Comparison of ENCODE assay signal across 32 cellular contexts in genomic region chr4:72243641-72244040, GRCh38.
DNase-seq lines count a peak whose midpoint lies in the region; ATAC-seq and TF ChIP-seq lines count a peak whose summit lies in the region.
"Had no signal": no experiment of that assay in that cellular context is flagged by ENCODE, and none has a peak within 500 bp of the region (broad histone marks: within the 10 kb centered on the region; RNA-seq: fewer than 3 reads in every experiment).

No MANE protein-coding gene starts in this region.

- no peak for TF ChIP-seq CTCF in epithelial cell of esophagus (IDR thresholded peaks at IDR 0.05; ENCODE audit: insufficient read depth, low read depth, low read length, missing control alignments)
- no peak for TF ChIP-seq CTCF in activated CD8-positive, alpha-beta T cell treated with anti-CD3 and anti-CD28 coated beads for 36 hours (IDR thresholded peaks at IDR 0.05)

- intact Hi-C loops in activated CD8-positive, alpha-beta T cell treated with anti-CD3 and anti-CD28 coated beads for 36 hours (cut with micrococcal nuclease), result no loop called here

- CTCF ChIA-PET in activated CD8-positive, alpha-beta T cell treated with anti-CD3 and anti-CD28 coated beads for 36 hours (lab: Charles Lee), result no interaction called here

- no peak overlapping the region for H3K4me3 Mint-ChIP-seq in activated CD8-positive, alpha-beta T cell treated with anti-CD3 and anti-CD28 coated beads for 36 hours
- H3K4me3 Mint-ChIP-seq: activated B cell treated with CpG ODN at 0.5 μM for 24 hours; activated T-cell treated with anti-CD3 and anti-CD28 coated beads, Interleukin-2, amount 50 U/mL, for 4 hours; B cell; CD4-positive, alpha-beta memory T cell; effector memory CD8-positive, alpha-beta T cell; neural progenitor cell; type B pancreatic cell had no signal

- no peak for ATAC-seq in activated CD8-positive, alpha-beta T cell treated with anti-CD3 and anti-CD28 coated beads for 36 hours
- ATAC-seq in GM19463 (IDR thresholded peaks at IDR 0.05; ENCODE audit: unreplicated experiment) (no peak), HG02610 (IDR thresholded peaks at IDR 0.05; ENCODE audit: unreplicated experiment) (no peak)
- no peak for ATAC-seq in activated CD4-positive, CD25-positive, alpha-beta regulatory T cell treated with anti-CD3 and anti-CD28 coated beads, Interleukin-2, amount 50 U/mL, for 24 hours
- ATAC-seq: activated T-cell treated with anti-CD3 and anti-CD28 coated beads, Interleukin-2, amount 50 U/mL, for 4 hours; effector memory CD8-positive, alpha-beta T cell; pancreas had no signal

- no peak overlapping the region for H3K27ac Mint-ChIP-seq in activated CD8-positive, alpha-beta T cell treated with anti-CD3 and anti-CD28 coated beads for 36 hours
- H3K27ac Mint-ChIP-seq: activated B cell treated with CpG ODN at 0.5 μM for 24 hours; B cell; CD4-positive, alpha-beta memory T cell; effector memory CD8-positive, alpha-beta T cell; neural progenitor cell; type B pancreatic cell had no signal

- no peaks in the 10 kb centered on the region for H3K36me3 Mint-ChIP-seq in activated CD8-positive, alpha-beta T cell treated with anti-CD3 and anti-CD28 coated beads for 36 hours (ENCODE audit: low read depth)
- H3K36me3 Mint-ChIP-seq: CD4-positive, alpha-beta memory T cell; neural progenitor cell; type B pancreatic cell had no signal

- no peaks in the 10 kb centered on the region for H3K4me1 Mint-ChIP-seq in activated CD8-positive, alpha-beta T cell treated with anti-CD3 and anti-CD28 coated beads for 36 hours (ENCODE audit: low read depth)
- H3K4me1 Mint-ChIP-seq: activated B cell treated with CpG ODN at 0.5 μM for 24 hours; B cell; CD4-positive, alpha-beta memory T cell; neural progenitor cell had no signal

- no peaks in the 10 kb centered on the region for H3K9me3 Mint-ChIP-seq in activated CD8-positive, alpha-beta T cell treated with anti-CD3 and anti-CD28 coated beads for 36 hours
- H3K9me3 Mint-ChIP-seq: activated B cell treated with CpG ODN at 0.5 μM for 24 hours; activated T-cell treated with anti-CD3 and anti-CD28 coated beads, Interleukin-2, amount 50 U/mL, for 4 hours; CD4-positive, alpha-beta memory T cell; effector memory CD8-positive, alpha-beta T cell; neural progenitor cell; type B pancreatic cell had no signal

- no peak overlapping the region for H3K4me3 ChIP-seq in epithelial cell of esophagus (ENCODE audit: low read length)
- H3K4me3 ChIP-seq: ascending aorta, coronary artery, left ventricle myocardium inferior, neural progenitor cell, pancreas, skin epidermis had no signal

- POLR2A ChIA-PET in activated CD8-positive, alpha-beta T cell treated with anti-CD3 and anti-CD28 coated beads for 36 hours (lab: Charles Lee), result no interaction called here

- H3K27me3 Mint-ChIP-seq in activated CD8-positive, alpha-beta T cell treated with anti-CD3 and anti-CD28 coated beads for 36 hours, result no peaks in the 10 kb centered on the region
- H3K27me3 Mint-ChIP-seq: activated B cell treated with CpG ODN at 0.5 μM for 24 hours; B cell; CD4-positive, alpha-beta memory T cell; effector memory CD8-positive, alpha-beta T cell; type B pancreatic cell had no signal

- DNase-seq in HPDE6-E6E7 (ENCODE audit: extremely low spot score), result peak; percentile 7
- peak; percentile 17 to 56 for DNase-seq in NCI-H1930 (lab: John Stamatoyannopoulos, UW)
- DNase-seq in OCI-M1 (lab: John Stamatoyannopoulos, UW), result peak; percentile 53
- DNase-seq in epithelial cell of esophagus (ENCODE audit: low read depth), result peak; percentile 39
- DNase-seq in activated CD8-positive, alpha-beta T cell treated with anti-CD3 and anti-CD28 coated beads for 36 hours, result no peak
- DNase-seq: ACHN; activated B cell treated with CpG ODN at 0.5 μM for 24 hours; activated CD4-positive, alpha-beta T cell treated with anti-CD3 and anti-CD28 coated beads, Interleukin-2, amount 50 U/mL, for 1 hour; activated gamma-delta T cell; activated T-cell treated with anti-CD3 and anti-CD28 coated beads, Interleukin-2, amount 50 U/mL, for 4 hours; CD4-positive, alpha-beta memory T cell; effector memory CD8-positive, alpha-beta T cell; foreskin fibroblast; head of caudate nucleus; islet precursor cell; left ventricle myocardium inferior; NCI-H1694; NCI-H774; pancreas; retina; stimulated activated naive CD4-positive, alpha-beta T cell; SW 1271; T1000 had no signal
